In the genomic region with DNA sequence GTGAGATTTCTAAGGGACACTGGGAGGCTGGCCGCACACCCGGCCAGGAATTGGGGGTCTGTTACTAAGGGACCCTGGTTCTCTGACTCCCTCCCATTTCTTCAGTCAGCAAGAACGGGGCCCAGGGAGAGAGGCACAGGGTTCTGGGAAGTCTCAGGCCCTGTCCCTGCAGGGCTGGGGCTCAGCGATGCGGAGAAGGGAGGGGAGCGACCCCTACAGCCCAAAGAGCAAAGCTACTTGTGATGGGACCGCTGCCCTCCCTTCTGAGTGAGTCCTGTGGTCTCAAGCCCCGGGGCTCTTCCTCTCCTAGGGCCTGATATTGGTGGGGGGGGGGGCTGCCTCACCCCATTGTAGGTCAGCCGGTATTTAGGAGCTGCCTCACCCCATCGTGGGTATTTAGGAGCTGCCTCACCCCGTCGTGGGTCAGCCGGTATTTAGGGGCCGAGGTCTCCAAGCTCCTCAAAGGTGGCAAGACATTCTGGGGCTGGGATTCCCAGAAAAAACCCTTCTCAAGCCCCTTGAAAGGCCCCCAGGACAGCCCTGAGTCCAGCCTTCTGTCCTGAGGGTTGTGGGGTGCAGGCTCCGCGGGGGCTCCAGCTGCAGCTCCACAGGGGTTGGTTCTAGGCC, we compare ENCODE assay signal across 20 cellular contexts. TPM values are rescaled to one million over a fixed set of nuclear protein-coding genes. Genes with fewer than 3 reads are reported as not detected.
A peak's percentile ranks its signal among the peaks of the same experiment; 100 is the strongest.
DNase-seq lines count a peak whose midpoint lies in the region; ATAC-seq, FAIRE-seq and TF ChIP-seq lines count a peak whose summit lies in the region.
"Had no signal": no experiment of that assay in that cellular context is flagged by ENCODE, and none has a peak within 500 bp of the region (broad histone marks: within the 10 kb centered on the region; RNA-seq: fewer than 3 reads in every experiment).

No MANE protein-coding gene starts in this region.

- no peaks in the 10 kb centered on the region for H3K23me2 ChIP-seq in H9 (ENCODE audit: insufficient read length, low read depth, low read length, poor library complexity, severe bottlenecking)
- no peaks in the 10 kb centered on the region for H3K23me2 ChIP-seq in H1 (ENCODE audit: low read depth, low read length)

- TF ChIP-seq POLR2A in NB4 (IDR thresholded peaks at IDR 0.05; ENCODE audit: extremely low read depth, insufficient read length) (no peak), H1 (IDR thresholded peaks at IDR 0.05; ENCODE audit: control extremely low read depth in 1 of 2, low read depth in 2 of 2, low read length in 2 of 2) (no peak)

- no peaks in the 10 kb centered on the region for H3K4me1 ChIP-seq in H9 (ENCODE audit: insufficient read depth, low read length)
- no peaks in the 10 kb centered on the region for H3K4me1 ChIP-seq in H1 (replicated peaks in 1 of 4; ENCODE audit: control insufficient read depth in 3 of 4, insufficient read depth in 4 of 4, low read length in 3 of 4)
- no peaks in the 10 kb centered on the region for H3K4me1 ChIP-seq in neural progenitor cell
- H3K4me1 ChIP-seq: SJSA1 had no signal

- H4K20me1 ChIP-seq in H9 (ENCODE audit: control insufficient read depth, insufficient read depth, insufficient read length) (no peaks in the 10 kb centered on the region), H1 (replicated peaks in 1 of 2; ENCODE audit: control insufficient read depth in 1 of 2, insufficient read depth in 2 of 2, low read length in 2 of 2) (no peaks in the 10 kb centered on the region), neural progenitor cell (ENCODE audit: low read depth) (no peaks in the 10 kb centered on the region)

- H3K27ac ChIP-seq in H9 (ENCODE audit: insufficient read length, low read depth, low read length) = no peak overlapping the region
- H3K27ac ChIP-seq in H1 (ENCODE audit: low read depth, low read length) = no peak overlapping the region
- H3K27ac ChIP-seq in neural progenitor cell = no peak overlapping the region
- H3K27ac ChIP-seq: GM23248, SJSA1 had no signal

- H3F3A ChIP-seq in neural progenitor cell (ENCODE audit: low read depth) = no peaks in the 10 kb centered on the region

- H2BK5ac ChIP-seq in H9 (ENCODE audit: insufficient read length, low read length) (no peak overlapping the region), H1 (ENCODE audit: low read depth, low read length) (no peak overlapping the region)

- H3K9me3 ChIP-seq in H9 (ENCODE audit: control insufficient read depth, low read depth, low read length) (no peaks in the 10 kb centered on the region), H1 (ENCODE audit: insufficient read depth in 2 of 2, low read depth in 1 of 2, low read length in 1 of 2) (peaks cover 7% of the 10 kb centered on the region in 2 experiments; a peak in 3 of 4 replicates), neural progenitor cell (ENCODE audit: low read depth) (no peaks in the 10 kb centered on the region)
- H3K9me3 ChIP-seq: SJSA1 had no signal

- no peak overlapping the region for H3K14ac ChIP-seq in H9 (ENCODE audit: insufficient read depth, low read length)
- no peak overlapping the region for H3K14ac ChIP-seq in H1 (ENCODE audit: insufficient read length)

- H2BK15ac ChIP-seq in H9 (ENCODE audit: low read depth, low read length) (no peak overlapping the region), H1 (ENCODE audit: low read length) (no peak overlapping the region)

- H2AK5ac ChIP-seq in H9 (ENCODE audit: insufficient read length, low read length) (no peak overlapping the region), H1 (ENCODE audit: low read depth, low read length) (no peak overlapping the region)

- no peak overlapping the region for H3K27ac Mint-ChIP-seq in H9
- H3K27ac Mint-ChIP-seq in neural progenitor cell = no peak overlapping the region
- H3K27ac Mint-ChIP-seq: CD4-positive, CD25-positive, alpha-beta regulatory T cell had no signal

- H2AFZ ChIP-seq in H9 (ENCODE audit: low read length) (no peak overlapping the region), H1 (ENCODE audit: low read length) (no peak overlapping the region), neural progenitor cell (replicated peaks) (no peak overlapping the region)
- H2AFZ ChIP-seq: GM23248 had no signal

- no peak for ATAC-seq in HG02938 (IDR thresholded peaks at IDR 0.05; ENCODE audit: unreplicated experiment)
- ATAC-seq: GM12878, Right ventricle myocardium inferior had no signal

- CTCF ChIA-PET in H1 (lab: Charles Lee; ENCODE audit: partially characterized antibody) = interaction anchor here (0.6 to 2.3 kb wide), 16 partner anchors 9 to 584 kb away, joined by 3 to 11 read pairs (median 4); no protein-coding TSS in a partner anchor

- DNase-seq in H9 (no peak), NB4 (ENCODE audit: low read depth) (peak; percentile 28), H1 (ENCODE audit: low read depth in 1 of 2, low spot score in 2 of 2) (no peak), neural progenitor cell (ENCODE audit: low spot score) (peak; percentile 48), epidermal melanocyte (ENCODE audit: insufficient read length, low spot score) (no peak), NAMALWA (ENCODE audit: low spot score) (no peak)
- DNase-seq: CD4-positive, CD25-positive, alpha-beta regulatory T cell; DMS79; GM23248; KG1; NCI-H1105; NCI-H2081 treated with DMSO at 0.1 percent for 48 hours; NCI-H446 treated with DMSO at 0.1 percent for 48 hours; NCI-H526 treated with DMSO at 0.1 percent for 48 hours had no signal

- POLR2A ChIA-PET in H1 (lab: Charles Lee; ENCODE audit: partially characterized antibody) = interaction anchor here (0.8 kb wide), 1 partner anchor 11 kb away, joined by 3 read pairs; no protein-coding TSS in a partner anchor

- H4K5ac ChIP-seq in H9 (ENCODE audit: insufficient read length, low read depth, low read length) (no peak overlapping the region), H1 (ENCODE audit: insufficient read length, low read depth, low read length) (no peak overlapping the region)

- H4K8ac ChIP-seq in H9 (replicated peaks; ENCODE audit: insufficient read length, low read depth, low read length) (no peak overlapping the region), H1 (ENCODE audit: extremely low read depth, insufficient read depth, low read length) (peak overlapping the region; percentile 57; the same call in 1 of the 2 replicates)

- no peaks in the 10 kb centered on the region for H3K79me1 ChIP-seq in H9 (ENCODE audit: insufficient read depth, low read depth, low read length, poor library complexity, severe bottlenecking)
- no peaks in the 10 kb centered on the region for H3K79me1 ChIP-seq in H1 (ENCODE audit: low read depth, low read length)

- H3K4me3 ChIP-seq in NB4 (ENCODE audit: low read depth, low read length) = no peak overlapping the region
- H3K4me3 ChIP-seq in H1 (ENCODE audit: extremely low read depth in 1 of 4, insufficient read depth in 2 of 4, low read depth in 3 of 4, low read length in 4 of 4) = no peak overlapping the region
- H3K4me3 ChIP-seq in neural progenitor cell = no peak overlapping the region
- H3K4me3 ChIP-seq: GM12878, GM23248, SJSA1 had no signal

- no peak overlapping the region for H2BK120ac ChIP-seq in H9 (ENCODE audit: low read depth, low read length, poor library complexity, severe bottlenecking)
- H2BK120ac ChIP-seq in H1 (replicated peaks; ENCODE audit: low read depth, low read length) = no peak overlapping the region

- H2BK12ac ChIP-seq in H9 (ENCODE audit: insufficient read length, low read depth, low read length) = no peak overlapping the region
- no peak overlapping the region for H2BK12ac ChIP-seq in H1 (ENCODE audit: low read depth, low read length)

- peaks cover 2% of the 10 kb centered on the region for H3K27me3 Mint-ChIP-seq in H9 (ENCODE audit: low read depth)
- H3K27me3 Mint-ChIP-seq in neural progenitor cell (ENCODE audit: insufficient read depth, low read depth) = peaks cover 7% of the 10 kb centered on the region
- H3K27me3 Mint-ChIP-seq: CD4-positive, CD25-positive, alpha-beta regulatory T cell had no signal

- H3K4ac ChIP-seq in H9 (ENCODE audit: low read depth, low read length) = no peak overlapping the region
- no peak overlapping the region for H3K4ac ChIP-seq in H1 (replicated peaks; ENCODE audit: insufficient read length, low read depth, low read length)

- H3K4me2 ChIP-seq in H9 (ENCODE audit: insufficient read depth, insufficient read length, low read length) = no peak overlapping the region
- no peak overlapping the region for H3K4me2 ChIP-seq in H1 (ENCODE audit: insufficient read depth in 1 of 2, low read depth in 2 of 2, low read length in 2 of 2)
- no peak overlapping the region for H3K4me2 ChIP-seq in neural progenitor cell

- H3K9ac ChIP-seq in H9 (ENCODE audit: extremely low read depth, insufficient read length, low read length) = no peak overlapping the region
- no peak overlapping the region for H3K9ac ChIP-seq in H1 (replicated peaks in 1 of 4; ENCODE audit: extremely low read depth in 1 of 4, low read depth in 3 of 4, low read length in 3 of 4)
- no peak overlapping the region for H3K9ac ChIP-seq in neural progenitor cell
- H3K9ac ChIP-seq: GM23248 had no signal

- H3K27me3 ChIP-seq in H9 (ENCODE audit: insufficient read depth, low read length) = no peaks in the 10 kb centered on the region
- no peaks in the 10 kb centered on the region for H3K27me3 ChIP-seq in H1 (replicated peaks in 1 of 4; ENCODE audit: control insufficient read depth in 3 of 4, extremely low read depth in 1 of 4, insufficient read depth in 3 of 4, low read length in 3 of 4)
- no peaks in the 10 kb centered on the region for H3K27me3 ChIP-seq in neural progenitor cell
- H3K27me3 ChIP-seq: SJSA1 had no signal

- H2BK20ac ChIP-seq in H9 (ENCODE audit: low read depth, low read length, poor library complexity, severe bottlenecking) (no peak overlapping the region), H1 (ENCODE audit: low read length) (no peak overlapping the region)

- FAIRE-seq in H1 (lab: Jason Lieb, UNC) = no peak
- FAIRE-seq: GM12878 had no signal

- H3K4me3 Mint-ChIP-seq in H9 = no peak overlapping the region; a peak in 1 of 5 replicates
- no peak overlapping the region for H3K4me3 Mint-ChIP-seq in neural progenitor cell
- H3K4me3 Mint-ChIP-seq: CD4-positive, CD25-positive, alpha-beta regulatory T cell had no signal

- H3K9me3 Mint-ChIP-seq in H9 = peaks cover 0 to 6% of the 10 kb centered on the region in 2 experiments; a peak in 3 of 5 replicates
- H3K9me3 Mint-ChIP-seq in neural progenitor cell = no peaks in the 10 kb centered on the region

- H3T11ph ChIP-seq in H9 (ENCODE audit: low read length) = no peak overlapping the region

- no peak for TF ChIP-seq EP300 in H1 (IDR thresholded peaks at IDR 0.05; ENCODE audit: borderline replicate concordance in 1 of 2, low read depth in 2 of 2, low read length in 2 of 2)

- H3K4me1 Mint-ChIP-seq in H9 (peaks cover 0 to 10% of the 10 kb centered on the region in 2 experiments; a peak in 2 of 4 replicates), neural progenitor cell (peaks cover 8% of the 10 kb centered on the region)
- H3K4me1 Mint-ChIP-seq: CD4-positive, CD25-positive, alpha-beta regulatory T cell had no signal

- H3K79me2 ChIP-seq in H9 (ENCODE audit: insufficient read depth, low read length) = no peaks in the 10 kb centered on the region
- no peaks in the 10 kb centered on the region for H3K79me2 ChIP-seq in H1 (ENCODE audit: control insufficient read depth in 1 of 2, insufficient read depth in 2 of 2, low read length in 2 of 2)
- H3K79me2 ChIP-seq in neural progenitor cell (ENCODE audit: low read depth) = no peaks in the 10 kb centered on the region

- H3K18ac ChIP-seq in H9 (ENCODE audit: insufficient read length, low read depth, low read length) = no peak overlapping the region
- no peak overlapping the region for H3K18ac ChIP-seq in H1 (ENCODE audit: extremely low read depth, low read length)

- H3K23ac ChIP-seq in H9 (ENCODE audit: insufficient read length, low read depth, low read length) (no peak overlapping the region), H1 (ENCODE audit: insufficient read length) (no peak overlapping the region)

- peak; percentile 58 for TF ChIP-seq CTCF in H9 (conservative IDR thresholded peaks at IDR 0.05)
- TF ChIP-seq CTCF in NB4 (IDR thresholded peaks at IDR 0.05; ENCODE audit: low read depth, low read length) = peak; percentile 17
- peak; percentile 38 to 61 (median 60); a peak in 3 of 4 replicates for TF ChIP-seq CTCF in H1 (IDR thresholded peaks at IDR 0.05; ENCODE audit: control extremely low read depth in 1 of 3, insufficient read depth in 1 of 3, low read depth in 1 of 3, low read length in 3 of 3)
- TF ChIP-seq CTCF in neural progenitor cell (IDR thresholded peaks at IDR 0.05) = peak; percentile 38

- H4K91ac ChIP-seq in H9 (ENCODE audit: insufficient read length, low read depth, low read length) (no peak overlapping the region), H1 (replicated peaks; ENCODE audit: insufficient read length, low read length) (no peak overlapping the region)

- WGBS in H9 (ENCODE audit: extremely low coverage, insufficient read length, low lambda C conversion rate) = no CpG with 5 or more reads among the region's 16 CpGs
- WGBS in H1 (ENCODE audit: extremely low coverage in 1 of 2, insufficient coverage in 1 of 2, insufficient read length in 1 of 2, insufficient replicate concordance in 2 of 2, low coverage in 1 of 2, low lambda C conversion rate in 2 of 2, missing lambda C conversion rate in 1 of 2), 2 experiments = 83% methylated on average over 6 of the region's 16 CpGs; no CpG with 5 or more reads in 1 of the 2 experiments

- H3K36me3 Mint-ChIP-seq in H9 (ENCODE audit: insufficient read depth in 1 of 3, low read depth in 3 of 3) (no peaks in the 10 kb centered on the region; a peak in 2 of 7 replicates), neural progenitor cell (no peaks in the 10 kb centered on the region)
- H3K36me3 Mint-ChIP-seq: CD4-positive, CD25-positive, alpha-beta regulatory T cell had no signal

- H3K36me3 ChIP-seq in H1 (ENCODE audit: control insufficient read depth in 2 of 4, insufficient read depth in 4 of 4, low read length in 3 of 4) (no peaks in the 10 kb centered on the region), neural progenitor cell (no peaks in the 10 kb centered on the region)
- H3K36me3 ChIP-seq: SJSA1 had no signal

- H3K56ac ChIP-seq in H9 (ENCODE audit: insufficient read length, low read depth, low read length) (no peak overlapping the region), H1 (replicated peaks; ENCODE audit: insufficient read length, low read depth, low read length) (no peak overlapping the region)

- peak; percentile 66 to 68 for TF ChIP-seq RAD21 in H1 (IDR thresholded peaks at IDR 0.05 in 1 of 2, conservative IDR thresholded peaks at IDR 0.05 in 1 of 2; ENCODE audit: low read depth in 2 of 2, low read length in 2 of 2)

RNA-seq across cellular contexts. Expression of gene NKX6-2, which starts 16.9 kb away (rescaled TPM):
- 0.13 TPM in 2 replicates for total RNA-seq in H9 (2021)
- not detected in 2 replicates for total RNA-seq in H1 (2021; fragmentation: NEBNext Ultra II Directional; extraction: Animal tissue kit (Norgen Biotek cat#: 25700))
- 0.06 and 0.14 TPM in 2 replicates for polyA plus RNA-seq in H1 (2011; rRNA removed)
- 0.09 TPM for polyA plus RNA-seq in H1 (2011; cell fraction: cytosol; rRNA removed)
- 0.11 TPM for polyA plus RNA-seq in H1 (2011; cell fraction: nucleus; rRNA removed)
- 2.4 to 6.7 TPM (median 4.4 TPM) in 4 replicates for polyA plus RNA-seq in H1 (2012, experiment 1 of 2)
- polyA plus RNA-seq in H1 (2012, experiment 2 of 2) = 0.08 TPM
- polyA plus RNA-seq in H1 (2013, experiment 1 of 2) = not detected
- not detected for polyA plus RNA-seq in H1 (2013, experiment 2 of 2)
- polyA minus RNA-seq in H1 (2011; rRNA and poly(A)+ RNA removed) = not detected in 2 replicates
- polyA minus RNA-seq in H1 (2011; cell fraction: cytosol; rRNA and poly(A)+ RNA removed) = not detected
- not detected for polyA minus RNA-seq in H1 (2011; cell fraction: nucleus; rRNA and poly(A)+ RNA removed)
- total RNA-seq in neural progenitor cell (ENCODE audit: low replicate concordance) = not detected in 2 replicates
- total RNA-seq: A673; CD4-positive, CD25-positive, alpha-beta regulatory T cell; GM12878; GM23248; Right ventricle myocardium inferior; SJSA1 had no signal
- polyA plus RNA-seq: BJ had no signal

Comparison
In these comparisons a context has a peak if more than half of its experiments do, and no peak if none do; other contexts are left out.
1. DNase-seq: peak in NB4 (single experiment) and neural progenitor cell (single experiment); none in H9 (single experiment), H1 (0 of 2), epidermal melanocyte (single experiment) and NAMALWA (single experiment).
2. Peak in every context shown above with its lines, with median percentiles within 50 percentile points of each other: CTCF ChIP-seq.